Comparison of ENCODE assay signal across 8 cellular contexts in genomic region chr6:116680880-116681672, GRCh38. TPM values are rescaled to one million over a fixed set of nuclear protein-coding genes. Genes with fewer than 3 reads are reported as not detected.
DNase-seq lines count a peak whose midpoint lies in the region; ATAC-seq, FAIRE-seq and TF ChIP-seq lines count a peak whose summit lies in the region.

Gene KPNA5 (plus strand): TSS chr6:116681211. CDS start chr6:116681335, 124 bp downstream.

- H3K9me3 ChIP-seq in DOHH2 (ENCODE audit: control insufficient read depth, insufficient read depth, low read length) (no peaks in the 10 kb centered on the region), GM23248 (ENCODE audit: low read depth) (no peaks in the 10 kb centered on the region), Karpas-422 (ENCODE audit: low read length) (no peaks in the 10 kb centered on the region)

- H3K9me2 ChIP-seq in DOHH2 (replicated peaks; ENCODE audit: control insufficient read depth, low read length) (no peaks in the 10 kb centered on the region), GM23248 (ENCODE audit: insufficient read depth) (no peaks in the 10 kb centered on the region), Karpas-422 (replicated peaks; ENCODE audit: insufficient read depth, low read length) (no peaks in the 10 kb centered on the region)

- no peak for FAIRE-seq in RCC 7860 (lab: Jason Lieb, UNC)

- peaks cover 24% of the 10 kb centered on the region for H3K36me3 ChIP-seq in DOHH2 (ENCODE audit: control insufficient read depth, low read length)
- 0 out of 2 replicates have a peak, but pooled peaks cover 6% of the 10 kb centered on the region for H3K36me3 ChIP-seq in GM23248 (ENCODE audit: low read depth)
- H3K36me3 ChIP-seq in Karpas-422 (ENCODE audit: insufficient read depth, low read length): peaks cover 15% of the 10 kb centered on the region

- H3K4me1 ChIP-seq in DOHH2 (ENCODE audit: control insufficient read depth, low read length) (peaks cover 14% of the 10 kb centered on the region), GM23248 (ENCODE audit: insufficient read depth) (peaks cover 8% of the 10 kb centered on the region; the same call in 1 of the 2 replicates), Karpas-422 (ENCODE audit: low read length) (peaks cover 25% of the 10 kb centered on the region)

- peak; percentile 92 for ATAC-seq in naive thymus-derived CD8-positive, alpha-beta T cell
- ATAC-seq in stimulated activated naive B cell treated with anti-CD40 and anti-IgM and Interleukin-4, amounts not matched to agents 10 μg/mL and 1 μg/mL and 100 μg/mL, for 72 hours (replicated peaks): peak; percentile 93

- in situ Hi-C loops in GM23248 (cut with MboI): no loop called here

- H3K27me3 ChIP-seq in DOHH2 (ENCODE audit: control insufficient read depth, low read length): no peaks in the 10 kb centered on the region
- no peaks in the 10 kb centered on the region for H3K27me3 ChIP-seq in GM23248 (replicated peaks; ENCODE audit: insufficient read depth)
- H3K27me3 ChIP-seq in Karpas-422 (ENCODE audit: low read length): no peaks in the 10 kb centered on the region

- H2AFZ ChIP-seq in GM23248 (peak within 1 kb of the TSS; percentile 99), Karpas-422 (ENCODE audit: low read length) (peak within 1 kb of the TSS; percentile 83)

- TF ChIP-seq CTCF in DOHH2 (IDR thresholded peaks at IDR 0.05; ENCODE audit: low read depth, low read length, poor library complexity, severe bottlenecking): no peak

- DNase-seq in GM23248: peak; percentile 94
- DNase-seq in Karpas-422: peak; percentile 97
- peak; percentile 70 for DNase-seq in RCC 7860 (ENCODE audit: low spot score)
- peak; percentile 84 for DNase-seq in activated T-helper 1 cell treated with anti-CD3 and anti-CD28 coated beads, Interleukin-12 subunit alpha, Interleukin-12 subunit beta, Interleukin-2, Interleukin-4 antibody, amounts not matched to agents 30 ng/mL and 10 ng/mL and 1 ng/mL, durations not matched to agents 14 hours and 24 hours and 36 hours (ENCODE audit: low spot score)
- DNase-seq in fibroblast of gingiva (ENCODE audit: low read depth): peak; percentile 91
- DNase-seq in naive thymus-derived CD8-positive, alpha-beta T cell: peak; percentile 81 to 94 (median 91)
- peak; percentile 92 for DNase-seq in stimulated activated naive B cell treated with anti-CD40 and anti-IgM and Interleukin-4, amounts not matched to agents 10 μg/mL and 1 μg/mL and 100 μg/mL, for 72 hours

- H3K4me3 Mint-ChIP-seq in activated T-helper 1 cell treated with anti-CD3 and anti-CD28 coated beads, Interleukin-12 subunit alpha, Interleukin-12 subunit beta, Interleukin-2, Interleukin-4 antibody, amounts not matched to agents 30 ng/mL and 10 ng/mL and 1 ng/mL, durations not matched to agents 14 hours and 24 hours and 36 hours: peak within 1 kb of the TSS; percentile 97
- peak within 1 kb of the TSS; percentile 96 to 99 (median 98) for H3K4me3 Mint-ChIP-seq in naive thymus-derived CD8-positive, alpha-beta T cell
- peak within 1 kb of the TSS; percentile 97 for H3K4me3 Mint-ChIP-seq in stimulated activated naive B cell treated with anti-CD40 and anti-IgM and Interleukin-4, amounts not matched to agents 10 μg/mL and 1 μg/mL and 100 μg/mL, for 72 hours

- H3K9me3 Mint-ChIP-seq in activated T-helper 1 cell treated with anti-CD3 and anti-CD28 coated beads, Interleukin-12 subunit alpha, Interleukin-12 subunit beta, Interleukin-2, Interleukin-4 antibody, amounts not matched to agents 30 ng/mL and 10 ng/mL and 1 ng/mL, durations not matched to agents 14 hours and 24 hours and 36 hours: no peaks in the 10 kb centered on the region
- peaks cover 0 to 10% (median 0%) of the 10 kb centered on the region in 9 donors for H3K9me3 Mint-ChIP-seq in naive thymus-derived CD8-positive, alpha-beta T cell
- peaks cover 0 to 3% of the 10 kb centered on the region in 2 donors for H3K9me3 Mint-ChIP-seq in stimulated activated naive B cell treated with anti-CD40 and anti-IgM and Interleukin-4, amounts not matched to agents 10 μg/mL and 1 μg/mL and 100 μg/mL, for 72 hours

- peaks cover 12% of the 10 kb centered on the region for H3K36me3 Mint-ChIP-seq in activated T-helper 1 cell treated with anti-CD3 and anti-CD28 coated beads, Interleukin-12 subunit alpha, Interleukin-12 subunit beta, Interleukin-2, Interleukin-4 antibody, amounts not matched to agents 30 ng/mL and 10 ng/mL and 1 ng/mL, durations not matched to agents 14 hours and 24 hours and 36 hours (ENCODE audit: low read depth)
- H3K36me3 Mint-ChIP-seq in naive thymus-derived CD8-positive, alpha-beta T cell: peaks cover 12 to 21% (median 19%) of the 10 kb centered on the region in 3 donors
- peaks cover 15 to 18% of the 10 kb centered on the region in 2 donors for H3K36me3 Mint-ChIP-seq in stimulated activated naive B cell treated with anti-CD40 and anti-IgM and Interleukin-4, amounts not matched to agents 10 μg/mL and 1 μg/mL and 100 μg/mL, for 72 hours

- H3K27ac ChIP-seq in DOHH2 (ENCODE audit: low read depth, low read length) (peak within 1 kb of the TSS; percentile 76), GM23248 (peak within 1 kb of the TSS; percentile 55), Karpas-422 (ENCODE audit: low read length) (peak within 1 kb of the TSS; percentile 62)

- POLR2A ChIA-PET in naive thymus-derived CD8-positive, alpha-beta T cell (lab: Charles Lee): interaction anchor here (0.7 to 2.5 kb wide), 12 partner anchors 8 to 581 kb away, joined by 3 to 26 read pairs (median 6); partner anchors contain the start of genes NT5DC1, RSPH4A, RWDD1 and TSPYL1

- H3K79me2 ChIP-seq in DOHH2 (ENCODE audit: control insufficient read depth, low read length) (peaks cover 49% of the 10 kb centered on the region), GM23248 (ENCODE audit: insufficient read depth) (peaks cover 31% of the 10 kb centered on the region; the same call in 1 of the 2 replicates), Karpas-422 (ENCODE audit: low read length) (peaks cover 48% of the 10 kb centered on the region)

- intact Hi-C loops in activated T-helper 1 cell treated with anti-CD3 and anti-CD28 coated beads, Interleukin-12 subunit alpha, Interleukin-12 subunit beta, Interleukin-2, Interleukin-4 antibody, amounts not matched to agents 30 ng/mL and 10 ng/mL and 1 ng/mL, durations not matched to agents 14 hours and 24 hours and 36 hours (cut with micrococcal nuclease): loop anchor here (1.0 to 10.0 kb wide), 9 partner anchors 13 to 994 kb away; partner anchors contain the start of genes DSE, GOPC, NT5DC1 and NUS1

- 1 to 2% methylated on average over 61 to 64 of the region's 69 CpGs for WGBS in GM23248 (ENCODE audit: low coverage in 1 of 2, low lambda C conversion rate in 2 of 2, missing lambda C conversion rate in 2 of 2), 2 experiments

- H4K20me1 ChIP-seq in DOHH2 (ENCODE audit: control insufficient read depth, insufficient read depth, low read depth, low read length): 0 out of 2 replicates have a peak, but pooled peaks cover 4% of the 10 kb centered on the region
- H4K20me1 ChIP-seq in GM23248 (ENCODE audit: insufficient read depth): no peaks in the 10 kb centered on the region
- no peaks in the 10 kb centered on the region for H4K20me1 ChIP-seq in Karpas-422 (ENCODE audit: insufficient read depth, low read depth, low read length)

- H3K4me2 ChIP-seq in DOHH2 (ENCODE audit: low read length) (peak within 1 kb of the TSS; percentile 87), GM23248 (ENCODE audit: unreplicated experiment) (peak within 1 kb of the TSS; percentile 77), Karpas-422 (ENCODE audit: low read depth, low read length, poor library complexity, severe bottlenecking) (peak within 1 kb of the TSS; percentile 99)

- H3K27me3 Mint-ChIP-seq in activated T-helper 1 cell treated with anti-CD3 and anti-CD28 coated beads, Interleukin-12 subunit alpha, Interleukin-12 subunit beta, Interleukin-2, Interleukin-4 antibody, amounts not matched to agents 30 ng/mL and 10 ng/mL and 1 ng/mL, durations not matched to agents 14 hours and 24 hours and 36 hours (ENCODE audit: insufficient read depth): no peaks in the 10 kb centered on the region
- H3K27me3 Mint-ChIP-seq in naive thymus-derived CD8-positive, alpha-beta T cell: no peaks in the 10 kb centered on the region
- H3K27me3 Mint-ChIP-seq in stimulated activated naive B cell treated with anti-CD40 and anti-IgM and Interleukin-4, amounts not matched to agents 10 μg/mL and 1 μg/mL and 100 μg/mL, for 72 hours: no peaks in the 10 kb centered on the region

- H3K27ac Mint-ChIP-seq in activated T-helper 1 cell treated with anti-CD3 and anti-CD28 coated beads, Interleukin-12 subunit alpha, Interleukin-12 subunit beta, Interleukin-2, Interleukin-4 antibody, amounts not matched to agents 30 ng/mL and 10 ng/mL and 1 ng/mL, durations not matched to agents 14 hours and 24 hours and 36 hours: peak within 1 kb of the TSS; percentile 97
- peak within 1 kb of the TSS; percentile 95 to 100 (median 99) for H3K27ac Mint-ChIP-seq in naive thymus-derived CD8-positive, alpha-beta T cell
- H3K27ac Mint-ChIP-seq in stimulated activated naive B cell treated with anti-CD40 and anti-IgM and Interleukin-4, amounts not matched to agents 10 μg/mL and 1 μg/mL and 100 μg/mL, for 72 hours: peak within 1 kb of the TSS; percentile 99

- H3K4me3 ChIP-seq in DOHH2 (ENCODE audit: low read length): peak within 1 kb of the TSS; percentile 95
- peak within 1 kb of the TSS; percentile 87 for H3K4me3 ChIP-seq in GM23248
- peak within 1 kb of the TSS; percentile 97 for H3K4me3 ChIP-seq in Karpas-422 (ENCODE audit: low read length)

- H3F3A ChIP-seq in DOHH2 (ENCODE audit: control insufficient read depth, insufficient read depth) (peaks cover 3% of the 10 kb centered on the region; the same call in 1 of the 2 replicates), GM23248 (ENCODE audit: insufficient read depth) (0 out of 2 replicates have a peak, but pooled peaks cover 4% of the 10 kb centered on the region)

- H3K4me1 Mint-ChIP-seq in activated T-helper 1 cell treated with anti-CD3 and anti-CD28 coated beads, Interleukin-12 subunit alpha, Interleukin-12 subunit beta, Interleukin-2, Interleukin-4 antibody, amounts not matched to agents 30 ng/mL and 10 ng/mL and 1 ng/mL, durations not matched to agents 14 hours and 24 hours and 36 hours (ENCODE audit: low read depth): peaks cover 24% of the 10 kb centered on the region
- peaks cover 16 to 64% (median 49%) of the 10 kb centered on the region in 4 donors for H3K4me1 Mint-ChIP-seq in naive thymus-derived CD8-positive, alpha-beta T cell
- peaks cover 14 to 23% of the 10 kb centered on the region in 2 donors for H3K4me1 Mint-ChIP-seq in stimulated activated naive B cell treated with anti-CD40 and anti-IgM and Interleukin-4, amounts not matched to agents 10 μg/mL and 1 μg/mL and 100 μg/mL, for 72 hours

- peak within 1 kb of the TSS; percentile 83 for H3K9ac ChIP-seq in GM23248
- H3K9ac ChIP-seq in Karpas-422 (ENCODE audit: low read length): peak within 1 kb of the TSS; percentile 93

RNA-seq across cellular contexts. Expression of gene KPNA5, which starts in this region (rescaled TPM):
- 3.4 and 6.3 TPM in 2 replicates for total RNA-seq in GM23248 (2014; rRNA removed; shearing (Covaris generic))
- 2.4 and 2.9 TPM in 2 replicates for polyA plus RNA-seq in GM23248 (2016; fragmentation: Nextera tagmentation; extraction: Ambion mirVana)
- total RNA-seq in Karpas-422 (2014; rRNA removed; shearing (Covaris generic); ENCODE audit: low replicate concordance): 15.9 and 16.0 TPM in 2 replicates
- 6.1 and 7.6 TPM in 2 replicates for total RNA-seq in activated T-helper 1 cell treated with anti-CD3 and anti-CD28 coated beads, Interleukin-12 subunit alpha, Interleukin-12 subunit beta, Interleukin-2, Interleukin-4 antibody, amounts not matched to agents 30 ng/mL and 10 ng/mL and 1 ng/mL, durations not matched to agents 14 hours and 24 hours and 36 hours
- total RNA-seq in naive thymus-derived CD8-positive, alpha-beta T cell: 10 to 100 TPM; 71.4 to 77.1 TPM
- 10 to 100 TPM; 15.9 to 16.9 (median 15.9) TPM for polyA plus RNA-seq in naive thymus-derived CD8-positive, alpha-beta T cell

Comparison
In these comparisons a context has a peak if more than half of its experiments do, and no peak if none do; other contexts are left out.
1. Peak in every context shown above with its lines: DNase-seq, ATAC-seq, H3K4me3 ChIP-seq and H3K27ac ChIP-seq.